8 cellular contexts compared by ENCODE assay signal in the genomic region with DNA sequence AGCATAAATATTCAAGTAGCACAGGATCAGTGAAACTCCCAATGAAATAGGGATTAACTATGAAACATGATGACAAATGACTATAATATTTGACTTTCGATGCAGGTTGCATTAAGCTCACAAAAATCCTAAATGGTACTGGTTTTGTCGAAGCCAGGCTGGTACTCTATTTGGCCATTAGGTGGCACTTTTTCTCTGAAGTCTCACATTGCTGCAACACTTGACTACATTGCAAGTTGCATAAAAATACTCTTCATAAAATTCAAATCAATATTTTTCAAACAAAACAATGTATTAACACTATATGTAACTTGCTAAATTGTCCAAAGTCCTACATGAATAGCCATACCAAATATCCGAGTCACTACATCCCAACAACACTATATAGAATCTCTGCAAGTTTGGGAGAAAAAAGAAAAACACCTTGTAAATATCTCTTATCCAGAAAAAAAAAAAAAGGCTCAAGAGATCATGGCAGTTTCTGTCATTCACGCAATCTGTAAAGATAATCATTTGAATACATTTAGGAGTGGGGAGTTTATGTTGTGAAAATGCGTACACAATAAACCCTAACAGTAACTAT. TPM values are rescaled to one million over a fixed set of nuclear protein-coding genes. Genes with fewer than 3 reads are reported as not detected.
DNase-seq lines count a peak whose midpoint lies in the region; ATAC-seq and TF ChIP-seq lines count a peak whose summit lies in the region.

No MANE protein-coding gene starts in this region.

- peaks cover 11% of the 10 kb centered on the region for H3K36me3 Mint-ChIP-seq in neural progenitor cell

- H3K4me3 ChIP-seq in Loucy (ENCODE audit: low read length, poor library complexity, severe bottlenecking), result no peak overlapping the region
- H3K4me3 ChIP-seq in SU-DHL-6 (ENCODE audit: insufficient read depth, low read length, poor library complexity, severe bottlenecking), result no peak overlapping the region
- H3K4me3 ChIP-seq in fibroblast of the aortic adventitia (ENCODE audit: low read depth, low read length), result no peak overlapping the region
- H3K4me3 ChIP-seq in neural progenitor cell, result no peak overlapping the region

- H3K27ac ChIP-seq in SU-DHL-6 (ENCODE audit: low read depth, low read length), result no peak overlapping the region
- H3K27ac ChIP-seq in neural progenitor cell, result no peak overlapping the region

- H3K4me1 ChIP-seq in Loucy (ENCODE audit: insufficient read depth, low read length, poor library complexity, severe bottlenecking) (no peaks in the 10 kb centered on the region), neural progenitor cell (no peaks in the 10 kb centered on the region)

- H4K20me1 ChIP-seq in Loucy (ENCODE audit: insufficient read depth, low read length, poor library complexity, severe bottlenecking) (no peaks in the 10 kb centered on the region), SU-DHL-6 (ENCODE audit: low read depth, low read length) (no peaks in the 10 kb centered on the region), neural progenitor cell (ENCODE audit: low read depth) (no peaks in the 10 kb centered on the region)

- H2AFZ ChIP-seq in Loucy (ENCODE audit: low read length) (no peak overlapping the region), SU-DHL-6 (ENCODE audit: low read depth, low read length, severe bottlenecking) (no peak overlapping the region), neural progenitor cell (replicated peaks) (no peak overlapping the region)

- H3K27me3 Mint-ChIP-seq in neural progenitor cell (ENCODE audit: insufficient read depth, low read depth), result no peaks in the 10 kb centered on the region

- in situ Hi-C loops in GM13977 (cut with MboI; ENCODE audit: low pct_unique_long_range_greater_than_20kb, low sequenced_read_pairs, unreplicated experiment), result no loop called here

- H3K27ac Mint-ChIP-seq in neural progenitor cell, result no peak overlapping the region

- H3K4me3 Mint-ChIP-seq in neural progenitor cell, result no peak overlapping the region

- peak; percentile 66 for TF ChIP-seq CTCF in GM13977 (IDR thresholded peaks at IDR 0.05; ENCODE audit: extremely low read depth, insufficient read depth, missing control alignments)
- TF ChIP-seq CTCF in Loucy (conservative IDR thresholded peaks at IDR 0.05; ENCODE audit: low read length), result peak; percentile 88
- peak; percentile 44 for TF ChIP-seq CTCF in SU-DHL-6 (IDR thresholded peaks at IDR 0.05; ENCODE audit: insufficient read depth, low read length, poor library complexity, severe bottlenecking)
- peak; percentile 87 for TF ChIP-seq CTCF in fibroblast of the aortic adventitia (IDR thresholded peaks at IDR 0.05; ENCODE audit: insufficient read depth, low read length)
- TF ChIP-seq CTCF in neural progenitor cell (IDR thresholded peaks at IDR 0.05), result peak; percentile 88

- H3K4me2 ChIP-seq in Loucy (ENCODE audit: low read depth, low read length, poor library complexity, severe bottlenecking), result no peak overlapping the region
- H3K4me2 ChIP-seq in SU-DHL-6 (ENCODE audit: low read depth, low read length, poor library complexity, severe bottlenecking), result no peak overlapping the region
- H3K4me2 ChIP-seq in neural progenitor cell, result no peak overlapping the region

- no peak for ATAC-seq in GM21825 (IDR thresholded peaks at IDR 0.05; ENCODE audit: unreplicated experiment)

- DNase-seq in AML-193 (lab: John Stamatoyannopoulos, UW) (peak; percentile 35 to 57), GM13977 (ENCODE audit: low spot score) (peak; percentile 27), fibroblast of the aortic adventitia (ENCODE audit: low read depth) (peak; percentile 78), neural progenitor cell (ENCODE audit: low spot score) (peak; percentile 47), HK-2 (ENCODE audit: unreplicated experiment) (no peak)

- H3K36me3 ChIP-seq in Loucy (ENCODE audit: insufficient read depth, low read length) (peaks cover 93% of the 10 kb centered on the region), SU-DHL-6 (ENCODE audit: low read length) (peaks cover 23% of the 10 kb centered on the region; the same call in 1 of the 2 replicates), neural progenitor cell (peaks cover 6% of the 10 kb centered on the region)

- H3K27me3 ChIP-seq in Loucy (ENCODE audit: insufficient read depth, low read length, poor library complexity, severe bottlenecking) (no peaks in the 10 kb centered on the region), SU-DHL-6 (ENCODE audit: low read length) (no peaks in the 10 kb centered on the region), neural progenitor cell (no peaks in the 10 kb centered on the region)

- H3K4me1 Mint-ChIP-seq in neural progenitor cell, result peaks cover 9% of the 10 kb centered on the region

- no peaks in the 10 kb centered on the region for H3K9me3 Mint-ChIP-seq in neural progenitor cell

- H3K9me3 ChIP-seq in Loucy (ENCODE audit: insufficient read depth, low read depth, low read length) (no peaks in the 10 kb centered on the region), SU-DHL-6 (ENCODE audit: insufficient read depth, low read length) (no peaks in the 10 kb centered on the region), neural progenitor cell (ENCODE audit: low read depth) (no peaks in the 10 kb centered on the region)

- H3K79me2 ChIP-seq in Loucy (ENCODE audit: insufficient read depth, low read length) (no peaks in the 10 kb centered on the region), SU-DHL-6 (ENCODE audit: insufficient read depth, low read length) (no peaks in the 10 kb centered on the region), neural progenitor cell (ENCODE audit: low read depth) (no peaks in the 10 kb centered on the region)

- no peaks in the 10 kb centered on the region for H3K9me2 ChIP-seq in Loucy (replicated peaks; ENCODE audit: low read depth, low read length)
- no peaks in the 10 kb centered on the region for H3K9me2 ChIP-seq in SU-DHL-6 (replicated peaks; ENCODE audit: insufficient read depth, low read length)

- H3K9ac ChIP-seq in Loucy (ENCODE audit: low read depth, low read length, poor library complexity, severe bottlenecking), result no peak overlapping the region
- no peak overlapping the region for H3K9ac ChIP-seq in SU-DHL-6 (ENCODE audit: low read length)
- no peak overlapping the region for H3K9ac ChIP-seq in neural progenitor cell

- H3F3A ChIP-seq in Loucy (ENCODE audit: low read depth) (no peaks in the 10 kb centered on the region; the same call in 1 of the 2 replicates), SU-DHL-6 (ENCODE audit: insufficient read depth) (no peaks in the 10 kb centered on the region; the same call in 1 of the 2 replicates), neural progenitor cell (ENCODE audit: low read depth) (peaks cover 6% of the 10 kb centered on the region)

RNA-seq across cellular contexts. Expression of a gene that starts 9.5 kb away (rescaled TPM):
- 14.0 and 38.6 TPM in 2 replicates for total RNA-seq in fibroblast of the aortic adventitia (ENCODE audit: low replicate concordance)
- 44.4 and 52.4 TPM in 2 replicates for total RNA-seq in neural progenitor cell (ENCODE audit: low replicate concordance)
